ENCODE assay signal across 11 cellular contexts in genomic region chr17:79732804-79733691, GRCh38. TPM values are rescaled to one million over a fixed set of nuclear protein-coding genes. Genes with fewer than 3 reads are reported as not detected.
DNase-seq lines count a peak whose midpoint lies in the region; FAIRE-seq and TF ChIP-seq lines count a peak whose summit lies in the region.
"Had no signal": no experiment of that assay in that cellular context is flagged by ENCODE, and none has a peak within 500 bp of the region (broad histone marks: within the 10 kb centered on the region; RNA-seq: fewer than 3 reads in every experiment).

No MANE protein-coding gene starts in this region.

- H3K27ac ChIP-seq in endothelial cell of umbilical vein (ENCODE audit: insufficient read depth, low read depth, low read length) (no peak overlapping the region), rectal smooth muscle tissue (ENCODE audit: low read depth, low read length) (no peak overlapping the region)
- H3K27ac ChIP-seq: parathyroid adenoma had no signal

- POLR2A ChIA-PET in endothelial cell of umbilical vein (lab: Charles Lee): no interaction called here

- no peaks in the 10 kb centered on the region for H3K9me1 ChIP-seq in endothelial cell of umbilical vein (replicated peaks; ENCODE audit: control insufficient read depth, extremely low read depth, insufficient read depth, low read length)

- H3K9ac ChIP-seq in endothelial cell of umbilical vein (replicated peaks; ENCODE audit: extremely low read depth, insufficient read depth, low read length) (peak overlapping the region; percentile 9), rectal smooth muscle tissue (ENCODE audit: low read length) (no peak overlapping the region)
- H3K9ac ChIP-seq: parathyroid adenoma had no signal

- FAIRE-seq in GM12892 (lab: Jason Lieb, UNC) (peak; percentile 58), endothelial cell of umbilical vein (lab: Jason Lieb, UNC) (peak; percentile 69)
- FAIRE-seq: G401.6 had no signal

- H3K4me2 ChIP-seq in endothelial cell of umbilical vein (ENCODE audit: insufficient read depth, low read length): peak overlapping the region; percentile 81

- CTCF ChIA-PET in endothelial cell of umbilical vein (lab: Charles Lee): interaction anchor here (2.0 kb wide), 1 partner anchor 8 kb away, joined by 14 read pairs; no protein-coding TSS in a partner anchor

- H4K20me1 ChIP-seq in endothelial cell of umbilical vein (replicated peaks; ENCODE audit: control insufficient read depth, extremely low read depth, insufficient read depth, low read length): no peaks in the 10 kb centered on the region

- H3K4me3 ChIP-seq in NB4 (ENCODE audit: low read depth, low read length) (no peak overlapping the region), endothelial cell of umbilical vein (replicated peaks in 1 of 3; ENCODE audit: insufficient read depth in 1 of 3, low read depth in 1 of 3, low read length in 3 of 3) (no peak overlapping the region), rectal smooth muscle tissue (ENCODE audit: low read length) (peak overlapping the region; percentile 52)

- no peaks in the 10 kb centered on the region for H3K79me2 ChIP-seq in endothelial cell of umbilical vein (ENCODE audit: control insufficient read depth, insufficient read depth, low read length)
- H3K79me2 ChIP-seq: parathyroid adenoma had no signal

- intact Hi-C loops in endothelial cell of umbilical vein (cut with micrococcal nuclease): no loop called here

- TF ChIP-seq CTCF in NB4 (IDR thresholded peaks at IDR 0.05; ENCODE audit: low read depth, low read length) (no peak), endothelial cell of umbilical vein (IDR thresholded peaks at IDR 0.05; ENCODE audit: extremely low read depth in 1 of 2, insufficient read depth in 1 of 2, low read depth in 1 of 2, low read length in 2 of 2) (no peak)

- H3K4me1 ChIP-seq in endothelial cell of umbilical vein (ENCODE audit: control insufficient read depth, extremely low read depth, insufficient read depth, low read length): peaks cover 7% of the 10 kb centered on the region
- no peaks in the 10 kb centered on the region for H3K4me1 ChIP-seq in rectal smooth muscle tissue (ENCODE audit: control insufficient read depth, insufficient read depth, low read length)

- in situ Hi-C loops in KBM-7 (cut with MboI; ENCODE audit: low pct_unique_long_range_greater_than_20kb, low sequenced_read_pairs): no loop called here

- H3K36me3 ChIP-seq in endothelial cell of umbilical vein (ENCODE audit: control insufficient read depth in 2 of 2, extremely low read depth in 1 of 2, insufficient read depth in 2 of 2, low read length in 2 of 2): no peaks in the 10 kb centered on the region
- H3K36me3 ChIP-seq in rectal smooth muscle tissue (ENCODE audit: control insufficient read depth, insufficient read depth, low read length): no peaks in the 10 kb centered on the region

- no TSS peak for BruUV-seq in endothelial cell of umbilical vein (replicated peaks; lab: Mats Ljungman, UMichigan)

- DNase-seq in GM12892 (ENCODE audit: insufficient read length) (peak; percentile 65), NB4 (ENCODE audit: low read depth) (peak; percentile 60), endothelial cell of umbilical vein (ENCODE audit: low read depth, low spot score) (peak; percentile 21), KBM-7 (no peak), T-helper 9 cell (no peak)
- DNase-seq in activated CD4-positive, alpha-beta T cell treated with anti-CD3 and anti-CD28 coated beads, Interleukin-2, amount 50 U/mL, for 4 hours: no peak
- DNase-seq: foreskin melanocyte, NCI-H2171 had no signal

- peak overlapping the region; percentile 91 for H2AFZ ChIP-seq in endothelial cell of umbilical vein (ENCODE audit: low read depth, low read length)
- H2AFZ ChIP-seq: parathyroid adenoma had no signal

- H3K9me3 ChIP-seq in endothelial cell of umbilical vein (replicated peaks; ENCODE audit: control insufficient read depth, insufficient read depth, low read length): no peaks in the 10 kb centered on the region

- H3K27me3 ChIP-seq in endothelial cell of umbilical vein (ENCODE audit: control insufficient read depth in 2 of 2, insufficient read depth in 2 of 2, low read length in 2 of 2): no peaks in the 10 kb centered on the region
- H3K27me3 ChIP-seq in rectal smooth muscle tissue (ENCODE audit: control insufficient read depth, insufficient read depth, low read length): peaks cover 3% of the 10 kb centered on the region

- dilution Hi-C loops in endothelial cell of umbilical vein (cut with MboI; ENCODE audit: extremely low pct_ligation_motif_present, low sequenced_read_pairs): no loop called here

- peak; percentile 47; the same call in 1 of the 2 replicates for TF ChIP-seq POLR2A in GM12892 (IDR thresholded peaks at IDR 0.05; ENCODE audit: low read depth, low read length)
- TF ChIP-seq POLR2A in NB4 (IDR thresholded peaks at IDR 0.05; ENCODE audit: extremely low read depth, insufficient read length): no peak
- no peak for TF ChIP-seq POLR2A in endothelial cell of umbilical vein (IDR thresholded peaks at IDR 0.05; ENCODE audit: low read depth, low read length)

TF ChIP-seq in endothelial cell of umbilical vein, 7 proteins besides CTCF, POLR2A, EP300 and RAD21:
- no peak for TF ChIP-seq MYC (IDR thresholded peaks at IDR 0.05; ENCODE audit: low read depth, low read length)
- TF ChIP-seq, protein P1, sequence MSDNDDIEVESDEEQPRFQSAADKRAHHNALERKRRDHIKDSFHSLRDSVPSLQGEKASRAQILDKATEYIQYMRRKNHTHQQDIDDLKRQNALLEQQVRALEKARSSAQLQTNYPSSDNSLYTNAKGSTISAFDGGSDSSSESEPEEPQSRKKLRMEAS (IDR thresholded peaks at IDR 0.05; ENCODE audit: insufficient read depth, insufficient read length): peak; percentile 38

RNA-seq across cellular contexts. Expression of gene ENPP7, which starts 2.3 kb away (rescaled TPM):
- 0.13 TPM for polyA plus RNA-seq in GM12892 (2012; ENCODE audit: missing spikeins)
- not detected in 2 replicates for total RNA-seq in endothelial cell of umbilical vein
- polyA plus RNA-seq in endothelial cell of umbilical vein: not detected in 2 replicates
- not detected in 2 replicates for polyA plus RNA-seq in endothelial cell of umbilical vein (2011; cell fraction: cytosol; rRNA removed)
- not detected in 2 replicates for polyA plus RNA-seq in endothelial cell of umbilical vein (2011; cell fraction: nucleus; rRNA removed)
- polyA plus RNA-seq in endothelial cell of umbilical vein (2012): not detected in 2 replicates
- polyA minus RNA-seq in endothelial cell of umbilical vein: not detected in 2 replicates
- not detected for polyA minus RNA-seq in endothelial cell of umbilical vein (2011; cell fraction: cytosol; rRNA and poly(A)+ RNA removed)
- not detected in 2 replicates for polyA minus RNA-seq in endothelial cell of umbilical vein (2011; cell fraction: nucleus; rRNA and poly(A)+ RNA removed)

RNA-seq across cellular contexts. Expression of gene CBX2, which starts 44.9 kb away (rescaled TPM):
- 1.4 TPM for polyA plus RNA-seq in GM12892 (2012; ENCODE audit: missing spikeins)
- total RNA-seq in endothelial cell of umbilical vein: 19.8 and 20.0 TPM in 2 replicates
- polyA plus RNA-seq in endothelial cell of umbilical vein: 10.5 and 12.6 TPM in 2 replicates
- polyA plus RNA-seq in endothelial cell of umbilical vein (2011; cell fraction: cytosol; rRNA removed): 8.4 and 9.0 TPM in 2 replicates
- polyA plus RNA-seq in endothelial cell of umbilical vein (2011; cell fraction: nucleus; rRNA removed): 11.0 and 11.7 TPM in 2 replicates
- polyA plus RNA-seq in endothelial cell of umbilical vein (2012): 9.3 and 9.8 TPM in 2 replicates
- 11.0 and 12.1 TPM in 2 replicates for polyA minus RNA-seq in endothelial cell of umbilical vein
- polyA minus RNA-seq in endothelial cell of umbilical vein (2011; cell fraction: cytosol; rRNA and poly(A)+ RNA removed): 23.6 TPM
- 3.8 and 6.0 TPM in 2 replicates for polyA minus RNA-seq in endothelial cell of umbilical vein (2011; cell fraction: nucleus; rRNA and poly(A)+ RNA removed)

Comparison
In these comparisons a context has a peak if more than half of its experiments do, and no peak if none do; other contexts are left out.
1. DNase-seq: peak in GM12892 (single experiment), NB4 (single experiment) and endothelial cell of umbilical vein (single experiment); none in KBM-7 (single experiment), T-helper 9 cell (single experiment) and activated CD4-positive, alpha-beta T cell treated with anti-CD3 and anti-CD28 coated beads, Interleukin-2, amount 50 U/mL, for 4 hours (0 of 2).